8 cellular contexts compared by ENCODE assay signal in the genomic region with DNA sequence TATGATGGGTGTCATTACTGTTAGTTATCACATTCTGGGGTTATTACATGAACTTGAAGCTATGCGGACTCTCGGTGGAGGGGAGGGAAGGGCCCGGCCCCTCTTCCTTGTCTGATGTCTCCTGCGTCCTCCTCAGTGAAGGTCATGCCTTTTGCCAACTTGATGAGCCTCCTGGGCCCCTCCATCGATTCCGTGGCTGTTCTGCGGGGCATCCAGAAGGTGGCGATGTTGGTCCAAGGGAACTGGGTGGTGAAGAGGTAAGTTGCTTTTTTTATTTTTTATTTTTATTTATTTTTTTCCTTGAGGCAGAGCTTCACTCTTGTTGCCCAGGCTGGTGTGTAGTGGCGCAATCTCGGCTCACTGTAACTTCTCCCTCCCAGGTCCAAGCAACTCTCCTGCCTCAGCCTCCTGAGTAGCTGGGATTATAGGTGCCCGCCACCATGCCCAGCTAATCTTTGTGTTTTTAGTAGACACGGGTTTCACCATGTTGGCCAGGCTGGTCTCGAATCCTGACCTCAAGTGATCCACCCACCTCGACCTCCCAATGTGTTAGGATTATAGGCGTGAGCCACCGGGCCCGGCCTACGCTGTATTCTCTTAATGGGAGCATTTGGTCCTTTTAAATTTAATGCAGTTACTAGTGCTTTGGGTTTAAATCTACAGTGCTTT. TPM values are rescaled to one million over a fixed set of nuclear protein-coding genes. Genes with fewer than 3 reads are reported as not detected.
DNase-seq lines count a peak whose midpoint lies in the region; ATAC-seq, FAIRE-seq and TF ChIP-seq lines count a peak whose summit lies in the region.

No MANE protein-coding gene starts in this region.

- CTCF ChIA-PET in endothelial cell of umbilical vein (lab: Charles Lee): interaction anchor here (1.0 to 2.5 kb wide), 7 partner anchors 9 to 1162 kb away, joined by 3 to 10 read pairs (median 4); no protein-coding TSS in a partner anchor

- H3K79me2 ChIP-seq in DOHH2 (ENCODE audit: control insufficient read depth, low read length) (peaks cover 22% of the 10 kb centered on the region), Loucy (ENCODE audit: insufficient read depth, low read length) (no peaks in the 10 kb centered on the region), endothelial cell of umbilical vein (ENCODE audit: control insufficient read depth, insufficient read depth, low read length) (peaks cover 6% of the 10 kb centered on the region)

- H3K9me2 ChIP-seq in DOHH2 (replicated peaks; ENCODE audit: control insufficient read depth, low read length): no peaks in the 10 kb centered on the region
- no peaks in the 10 kb centered on the region for H3K9me2 ChIP-seq in Loucy (replicated peaks; ENCODE audit: low read depth, low read length)

- 0 out of 2 replicates have a peak, but pooled peaks cover 3% of the 10 kb centered on the region for H4K20me1 ChIP-seq in DOHH2 (ENCODE audit: control insufficient read depth, insufficient read depth, low read depth, low read length)
- H4K20me1 ChIP-seq in Loucy (ENCODE audit: insufficient read depth, low read length, poor library complexity, severe bottlenecking): peaks cover 2% of the 10 kb centered on the region
- no peaks in the 10 kb centered on the region for H4K20me1 ChIP-seq in endothelial cell of umbilical vein (replicated peaks; ENCODE audit: control insufficient read depth, extremely low read depth, insufficient read depth, low read length)

- dilution Hi-C loops in endothelial cell of umbilical vein (cut with MboI; ENCODE audit: extremely low pct_ligation_motif_present, low sequenced_read_pairs): no loop called here

- BruUV-seq in endothelial cell of umbilical vein (replicated peaks; lab: Mats Ljungman, UMichigan): no TSS peak

- no peaks in the 10 kb centered on the region for H3K9me3 ChIP-seq in DOHH2 (ENCODE audit: control insufficient read depth, insufficient read depth, low read length)
- H3K9me3 ChIP-seq in Loucy (ENCODE audit: insufficient read depth, low read depth, low read length): no peaks in the 10 kb centered on the region
- H3K9me3 ChIP-seq in endothelial cell of umbilical vein (replicated peaks; ENCODE audit: control insufficient read depth, insufficient read depth, low read length): no peaks in the 10 kb centered on the region
- H3K9me3 ChIP-seq in sigmoid colon: no peaks in the 10 kb centered on the region

- TF ChIP-seq CTCF in DOHH2 (IDR thresholded peaks at IDR 0.05; ENCODE audit: low read depth, low read length, poor library complexity, severe bottlenecking) (peak; percentile 68), Loucy (conservative IDR thresholded peaks at IDR 0.05; ENCODE audit: low read length) (peak; percentile 68), endothelial cell of umbilical vein (IDR thresholded peaks at IDR 0.05; ENCODE audit: extremely low read depth in 1 of 2, insufficient read depth in 1 of 2, low read depth in 1 of 2, low read length in 2 of 2) (peak; percentile 59 to 63), sigmoid colon (IDR thresholded peaks at IDR 0.05) (peak in 3 of 4 experiments; percentile 29 to 51 (median 44))

- intact Hi-C loops in endothelial cell of umbilical vein (cut with micrococcal nuclease): no loop called here
- intact Hi-C loops in sigmoid colon (cut with DNase I): no loop called here

- H3K4me2 ChIP-seq in DOHH2 (ENCODE audit: low read length) (no peak overlapping the region), Loucy (ENCODE audit: low read depth, low read length, poor library complexity, severe bottlenecking) (no peak overlapping the region), endothelial cell of umbilical vein (ENCODE audit: insufficient read depth, low read length) (no peak overlapping the region)

- peaks cover 10% of the 10 kb centered on the region for H3F3A ChIP-seq in DOHH2 (ENCODE audit: control insufficient read depth, insufficient read depth)
- H3F3A ChIP-seq in Loucy (ENCODE audit: low read depth): no peaks in the 10 kb centered on the region

- H2AFZ ChIP-seq in Loucy (ENCODE audit: low read length) (no peak overlapping the region), endothelial cell of umbilical vein (ENCODE audit: low read depth, low read length) (no peak overlapping the region)

- no peak overlapping the region for H3K27ac ChIP-seq in DOHH2 (ENCODE audit: low read depth, low read length)
- H3K27ac ChIP-seq in endothelial cell of umbilical vein (ENCODE audit: insufficient read depth, low read depth, low read length): no peak overlapping the region
- no peak overlapping the region for H3K27ac ChIP-seq in sigmoid colon

- DNase-seq in activated CD4-positive, alpha-beta T cell treated with anti-CD3 and anti-CD28 coated beads, Interleukin-2, amount 50 U/mL, for 4 hours: peak; percentile 49 to 62
- peak; percentile 41 for DNase-seq in endothelial cell of umbilical vein (ENCODE audit: low read depth, low spot score)
- DNase-seq in sigmoid colon: peak; percentile 66

- H3K9ac ChIP-seq in Loucy (ENCODE audit: low read depth, low read length, poor library complexity, severe bottlenecking) (no peak overlapping the region), endothelial cell of umbilical vein (replicated peaks; ENCODE audit: extremely low read depth, insufficient read depth, low read length) (no peak overlapping the region)

- peak; percentile 57 for FAIRE-seq in endothelial cell of umbilical vein (lab: Jason Lieb, UNC)

- H3K27me3 ChIP-seq in DOHH2 (ENCODE audit: control insufficient read depth, low read length) (no peaks in the 10 kb centered on the region), Loucy (ENCODE audit: insufficient read depth, low read length, poor library complexity, severe bottlenecking) (no peaks in the 10 kb centered on the region), endothelial cell of umbilical vein (ENCODE audit: control insufficient read depth in 2 of 2, insufficient read depth in 2 of 2, low read length in 2 of 2) (no peaks in the 10 kb centered on the region), sigmoid colon (no peaks in the 10 kb centered on the region)

- H3K4me1 ChIP-seq in DOHH2 (ENCODE audit: control insufficient read depth, low read length): no peaks in the 10 kb centered on the region
- no peaks in the 10 kb centered on the region for H3K4me1 ChIP-seq in Loucy (ENCODE audit: insufficient read depth, low read length, poor library complexity, severe bottlenecking)
- peaks cover 14% of the 10 kb centered on the region for H3K4me1 ChIP-seq in endothelial cell of umbilical vein (ENCODE audit: control insufficient read depth, extremely low read depth, insufficient read depth, low read length)
- peaks cover 0 to 6% (median 2%) of the 10 kb centered on the region in 4 donors for H3K4me1 ChIP-seq in sigmoid colon

- TF ChIP-seq POLR2A in endothelial cell of umbilical vein (IDR thresholded peaks at IDR 0.05; ENCODE audit: low read depth, low read length) (no peak), sigmoid colon (IDR thresholded peaks at IDR 0.05) (no peak)

- H3K9me1 ChIP-seq in endothelial cell of umbilical vein (replicated peaks; ENCODE audit: control insufficient read depth, extremely low read depth, insufficient read depth, low read length): no peaks in the 10 kb centered on the region

- H3K36me3 ChIP-seq in DOHH2 (ENCODE audit: control insufficient read depth, low read length): peaks cover 91% of the 10 kb centered on the region
- peaks cover 68% of the 10 kb centered on the region; the same call in 1 of the 2 replicates for H3K36me3 ChIP-seq in Loucy (ENCODE audit: insufficient read depth, low read length)
- H3K36me3 ChIP-seq in endothelial cell of umbilical vein (ENCODE audit: control insufficient read depth in 2 of 2, extremely low read depth in 1 of 2, insufficient read depth in 2 of 2, low read length in 2 of 2): peaks cover 8 to 34% of the 10 kb centered on the region in 2 experiments
- peaks cover 0 to 86% (median 32%) of the 10 kb centered on the region in 4 donors for H3K36me3 ChIP-seq in sigmoid colon

- POLR2A ChIA-PET in endothelial cell of umbilical vein (lab: Charles Lee): no interaction called here

- H3K4me3 ChIP-seq in DOHH2 (ENCODE audit: low read length) (no peak overlapping the region), Loucy (ENCODE audit: low read length, poor library complexity, severe bottlenecking) (no peak overlapping the region), endothelial cell of umbilical vein (replicated peaks in 1 of 3; ENCODE audit: insufficient read depth in 1 of 3, low read depth in 1 of 3, low read length in 3 of 3) (no peak overlapping the region), sigmoid colon (no peak overlapping the region)

- no peak for TF ChIP-seq EP300 in sigmoid colon (IDR thresholded peaks at IDR 0.05)

- ATAC-seq in GM18907 (IDR thresholded peaks at IDR 0.05; ENCODE audit: unreplicated experiment) (no peak), GM21528 (IDR thresholded peaks at IDR 0.05; ENCODE audit: low FRiP score, unreplicated experiment) (no peak), GM19395 (IDR thresholded peaks at IDR 0.05; ENCODE audit: unreplicated experiment) (no peak)

- 72 to 86% methylated on average over 18 of the region's 18 CpGs for WGBS in sigmoid colon, 2 donors

TF ChIP-seq in endothelial cell of umbilical vein, 7 proteins besides CTCF, POLR2A, EP300 and RAD21 (continues in another document):
- TF ChIP-seq JUN (IDR thresholded peaks at IDR 0.05; ENCODE audit: borderline replicate concordance, insufficient read depth, insufficient read length, low read depth): no peak
- no peak for TF ChIP-seq GATA2 (IDR thresholded peaks at IDR 0.05; ENCODE audit: insufficient read depth, insufficient read length, low read depth, low read length)

RNA-seq across cellular contexts. Expression of gene POLR3E, which starts 21.6 kb away (rescaled TPM):
- total RNA-seq in endothelial cell of umbilical vein (42.8 and 48.3 TPM in 2 replicates), sigmoid colon (10 to 100 TPM; 39.3 to 68.7 (median 49.4) TPM)
- polyA plus RNA-seq in endothelial cell of umbilical vein (55.5 and 62.2 TPM in 2 replicates), sigmoid colon (10 to 100 TPM; 10.6 to 25.6 (median 11.4) TPM)
- 45.9 and 49.5 TPM in 2 replicates for polyA plus RNA-seq in endothelial cell of umbilical vein (2011; cell fraction: cytosol; rRNA removed)
- 151 and 155 TPM in 2 replicates for polyA plus RNA-seq in endothelial cell of umbilical vein (2011; cell fraction: nucleus; rRNA removed)
- polyA plus RNA-seq in endothelial cell of umbilical vein (2012): 35.6 and 41.6 TPM in 2 replicates
- 187 and 194 TPM in 2 replicates for polyA minus RNA-seq in endothelial cell of umbilical vein
- 69.0 TPM for polyA minus RNA-seq in endothelial cell of umbilical vein (2011; cell fraction: cytosol; rRNA and poly(A)+ RNA removed)
- polyA minus RNA-seq in endothelial cell of umbilical vein (2011; cell fraction: nucleus; rRNA and poly(A)+ RNA removed): 91.5 and 112 TPM in 2 replicates

RNA-seq across cellular contexts. Expression of gene CDR2, which starts 55.6 kb away (rescaled TPM):
- 58.9 and 61.9 TPM in 2 replicates for total RNA-seq in endothelial cell of umbilical vein
- polyA plus RNA-seq in endothelial cell of umbilical vein: 29.7 and 35.3 TPM in 2 replicates
- 48.8 and 51.7 TPM in 2 replicates for polyA plus RNA-seq in endothelial cell of umbilical vein (2011; cell fraction: cytosol; rRNA removed)
- polyA plus RNA-seq in endothelial cell of umbilical vein (2011; cell fraction: nucleus; rRNA removed): 43.0 and 46.3 TPM in 2 replicates
- polyA plus RNA-seq in endothelial cell of umbilical vein (2012): 39.2 and 43.2 TPM in 2 replicates
- polyA minus RNA-seq in endothelial cell of umbilical vein: 42.5 and 44.7 TPM in 2 replicates
- 8.6 TPM for polyA minus RNA-seq in endothelial cell of umbilical vein (2011; cell fraction: cytosol; rRNA and poly(A)+ RNA removed)
- polyA minus RNA-seq in endothelial cell of umbilical vein (2011; cell fraction: nucleus; rRNA and poly(A)+ RNA removed): 19.7 and 22.6 TPM in 2 replicates
- 10 to 100 TPM; 20.3 to 32.3 (median 24.4) TPM for total RNA-seq in sigmoid colon
- 10 to 100 TPM; 14.6 to 22.7 (median 21.0) TPM for polyA plus RNA-seq in sigmoid colon
